1 cellular context compared by ENCODE assay signal in the genomic region with DNA sequence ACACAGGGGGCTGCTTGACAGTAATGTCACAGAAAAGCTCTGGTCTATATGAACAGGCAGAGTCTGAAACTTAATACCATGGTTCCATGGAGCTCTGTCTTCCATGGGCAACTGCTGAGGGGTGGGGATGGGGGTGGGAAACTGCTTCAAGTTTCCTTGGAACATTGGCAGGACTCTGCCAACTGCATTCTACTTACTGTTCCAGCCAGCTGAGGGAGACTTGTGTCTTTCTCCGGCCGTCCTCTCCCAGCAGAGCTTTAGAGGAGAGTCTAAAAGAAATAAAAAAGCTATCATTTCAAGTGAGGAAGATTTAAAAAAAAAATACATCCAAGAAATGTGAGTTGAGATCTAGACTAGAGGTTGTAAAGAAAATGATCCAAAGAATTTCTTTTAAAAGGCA.
TF ChIP-seq lines count a peak whose summit lies in the region.

No MANE protein-coding gene starts in this region.

TF ChIP-seq in GM23338, 12 proteins besides CTCF, POLR2A, EP300 and RAD21 (continued from another document):
- TF ChIP-seq, protein P1, sequence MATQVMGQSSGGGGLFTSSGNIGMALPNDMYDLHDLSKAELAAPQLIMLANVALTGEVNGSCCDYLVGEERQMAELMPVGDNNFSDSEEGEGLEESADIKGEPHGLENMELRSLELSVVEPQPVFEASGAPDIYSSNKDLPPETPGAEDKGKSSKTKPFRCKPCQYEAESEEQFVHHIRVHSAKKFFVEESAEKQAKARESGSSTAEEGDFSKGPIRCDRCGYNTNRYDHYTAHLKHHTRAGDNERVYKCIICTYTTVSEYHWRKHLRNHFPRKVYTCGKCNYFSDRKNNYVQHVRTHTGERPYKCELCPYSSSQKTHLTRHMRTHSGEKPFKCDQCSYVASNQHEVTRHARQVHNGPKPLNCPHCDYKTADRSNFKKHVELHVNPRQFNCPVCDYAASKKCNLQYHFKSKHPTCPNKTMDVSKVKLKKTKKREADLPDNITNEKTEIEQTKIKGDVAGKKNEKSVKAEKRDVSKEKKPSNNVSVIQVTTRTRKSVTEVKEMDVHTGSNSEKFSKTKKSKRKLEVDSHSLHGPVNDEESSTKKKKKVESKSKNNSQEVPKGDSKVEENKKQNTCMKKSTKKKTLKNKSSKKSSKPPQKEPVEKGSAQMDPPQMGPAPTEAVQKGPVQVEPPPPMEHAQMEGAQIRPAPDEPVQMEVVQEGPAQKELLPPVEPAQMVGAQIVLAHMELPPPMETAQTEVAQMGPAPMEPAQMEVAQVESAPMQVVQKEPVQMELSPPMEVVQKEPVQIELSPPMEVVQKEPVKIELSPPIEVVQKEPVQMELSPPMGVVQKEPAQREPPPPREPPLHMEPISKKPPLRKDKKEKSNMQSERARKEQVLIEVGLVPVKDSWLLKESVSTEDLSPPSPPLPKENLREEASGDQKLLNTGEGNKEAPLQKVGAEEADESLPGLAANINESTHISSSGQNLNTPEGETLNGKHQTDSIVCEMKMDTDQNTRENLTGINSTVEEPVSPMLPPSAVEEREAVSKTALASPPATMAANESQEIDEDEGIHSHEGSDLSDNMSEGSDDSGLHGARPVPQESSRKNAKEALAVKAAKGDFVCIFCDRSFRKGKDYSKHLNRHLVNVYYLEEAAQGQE (IDR thresholded peaks at IDR 0.05; ENCODE audit: unreplicated experiment), result no peak
- TF ChIP-seq POLR2AphosphoS5 (IDR thresholded peaks at IDR 0.05; ENCODE audit: low read depth), result no peak
- no peak for TF ChIP-seq ZNF114 (CRISPR knock-in tag; IDR thresholded peaks at IDR 0.05)
